In the genomic region with DNA sequence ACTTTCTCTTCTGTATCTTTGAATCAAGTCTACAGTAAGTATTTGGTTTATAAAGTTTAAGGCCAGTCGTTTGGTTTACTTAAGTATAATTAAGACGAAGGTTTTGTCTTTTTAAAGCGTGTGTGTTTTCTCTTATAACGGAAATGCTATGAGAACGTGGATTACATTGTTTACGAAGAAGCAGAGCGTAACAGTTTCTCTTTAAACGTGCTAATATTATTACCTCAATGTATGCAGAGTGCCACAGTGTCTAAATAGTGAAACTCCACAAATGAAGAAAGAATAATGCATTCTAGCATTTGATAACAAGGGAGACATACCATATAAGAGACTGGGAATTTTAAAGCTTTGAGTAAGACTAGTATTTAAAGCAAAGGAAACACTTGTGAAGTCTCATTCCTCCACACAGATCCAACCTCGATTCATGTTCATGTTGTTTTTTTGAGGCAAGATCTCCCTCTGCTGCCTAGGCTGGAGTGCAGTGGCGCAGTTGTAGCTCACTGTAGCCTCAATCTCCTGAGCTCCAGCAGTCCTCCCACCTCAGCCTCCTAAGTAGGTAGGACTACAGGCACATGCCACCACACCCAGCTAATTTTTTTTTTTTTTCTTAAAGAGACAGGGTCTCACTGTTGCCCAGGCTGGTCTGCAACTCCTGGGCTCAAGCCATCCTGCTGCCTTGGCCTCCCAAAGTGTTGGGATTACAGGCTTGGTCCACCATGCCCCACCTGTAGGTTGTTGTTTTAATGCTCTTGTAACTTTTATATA, we compare ENCODE assay signal across 8 cellular contexts. TPM values are rescaled to one million over a fixed set of nuclear protein-coding genes. Genes with fewer than 3 reads are reported as not detected.
A peak's percentile ranks its signal among the peaks of the same experiment; 100 is the strongest.
DNase-seq lines count a peak whose midpoint lies in the region; ATAC-seq and TF ChIP-seq lines count a peak whose summit lies in the region.

No MANE protein-coding gene starts in this region.

- DNase-seq in GM10248 (ENCODE audit: extremely low spot score), result no peak
- peak; percentile 44 for DNase-seq in MV-4-11 (lab: John Stamatoyannopoulos, UW)
- DNase-seq in activated CD8-positive, alpha-beta memory T cell treated with anti-CD3 and anti-CD28 coated beads, Interleukin-2, amount 50 U/mL, for 4 hours, result peak; percentile 25
- peak; percentile 67 for DNase-seq in fibroblast of peridontal ligament (ENCODE audit: extremely low read depth)
- no peak for DNase-seq in progenitor cell of endocrine pancreas (ENCODE audit: low spot score, unreplicated experiment)
- no peak for DNase-seq in occipital lobe (lab: John Stamatoyannopoulos, UW)

- no peak for ATAC-seq in GM21529 (IDR thresholded peaks at IDR 0.05; ENCODE audit: unreplicated experiment)
- no peak for ATAC-seq in HG02884 (IDR thresholded peaks at IDR 0.05; ENCODE audit: unreplicated experiment)

- H3K4me1 Mint-ChIP-seq in progenitor cell of endocrine pancreas (ENCODE audit: low read depth), result peaks cover 21% of the 10 kb centered on the region

- peaks cover 2% of the 10 kb centered on the region for H3K36me3 Mint-ChIP-seq in progenitor cell of endocrine pancreas (ENCODE audit: insufficient read depth)

- POLR2A ChIA-PET in GM10248 (lab: Yijun Ruan, JAX), result interaction anchor here (0.6 kb wide), 1 partner anchor 30 kb away, joined by 4 read pairs; no protein-coding TSS in a partner anchor

- H3K9me3 Mint-ChIP-seq in progenitor cell of endocrine pancreas (ENCODE audit: low read depth), result no peaks in the 10 kb centered on the region

- H3K27me3 Mint-ChIP-seq in progenitor cell of endocrine pancreas, result no peaks in the 10 kb centered on the region

- H3K27ac Mint-ChIP-seq in progenitor cell of endocrine pancreas, result peak overlapping the region; percentile 90

- CTCF ChIA-PET in GM10248 (lab: Yijun Ruan, JAX), result interaction anchor here (0.7 to 1.7 kb wide), 13 partner anchors 33 to 547 kb away, joined by 3 to 5 read pairs (median 3); no protein-coding TSS in a partner anchor

- TF ChIP-seq CTCF in GM10248 (IDR thresholded peaks at IDR 0.05; ENCODE audit: control extremely low read depth, extremely low read depth, low read depth, missing control alignments) (peak; percentile 45), progenitor cell of endocrine pancreas (IDR thresholded peaks at IDR 0.05; ENCODE audit: unreplicated experiment) (no peak)

- peak overlapping the region; percentile 82 for H3K4me3 Mint-ChIP-seq in progenitor cell of endocrine pancreas (ENCODE audit: low read depth)

RNA-seq across cellular contexts. Expression of gene USP42, which starts 1.6 kb away (rescaled TPM):
- total RNA-seq in progenitor cell of endocrine pancreas (26.1 and 26.2 TPM in 2 replicates), occipital lobe (17.9 TPM)

RNA-seq across cellular contexts. Expression of gene EIF2AK1, which starts 47.3 kb away (rescaled TPM):
- total RNA-seq in progenitor cell of endocrine pancreas (114 and 121 TPM in 2 replicates), occipital lobe (74.9 TPM)

Comparison
In these comparisons a context has a peak if more than half of its experiments do, and no peak if none do; other contexts are left out.
1. DNase-seq: peak in MV-4-11 (single experiment), activated CD8-positive, alpha-beta memory T cell treated with anti-CD3 and anti-CD28 coated beads, Interleukin-2, amount 50 U/mL, for 4 hours (single experiment) and fibroblast of peridontal ligament (single experiment); none in GM10248 (single experiment), progenitor cell of endocrine pancreas (single experiment) and occipital lobe (single experiment).